Comparison of ENCODE assay signal across 8 cellular contexts in genomic region chr5:147887026-147887627, GRCh38. TPM values are rescaled to one million over a fixed set of nuclear protein-coding genes. Genes with fewer than 3 reads are reported as not detected.
DNase-seq lines count a peak whose midpoint lies in the region; ATAC-seq lines count a peak whose summit lies in the region.

No MANE protein-coding gene starts in this region.

- ATAC-seq in HG02763 (IDR thresholded peaks at IDR 0.05; ENCODE audit: unreplicated experiment) (no peak), GM18861 (IDR thresholded peaks at IDR 0.05; ENCODE audit: unreplicated experiment) (no peak)

- DNase-seq in NCI-H1092 treated with DMSO at 0.1 percent for 48 hours (lab: John Stamatoyannopoulos, UW), result peak; percentile 29
- DNase-seq in NCI-H1092 (lab: John Stamatoyannopoulos, UW), result no peak
- DNase-seq in NCI-H345 (lab: John Stamatoyannopoulos, UW), result peak; percentile 26
- peak; percentile 21 for DNase-seq in cerebellum (ENCODE audit: low spot score)
- peak; percentile 19 for DNase-seq in myocyte (ENCODE audit: low read depth)
- DNase-seq in activated CD4-positive, alpha-beta T cell treated with anti-CD3 and anti-CD28 coated beads, Interleukin-2, amount 50 U/mL, for 1 hour, result no peak

RNA-seq across cellular contexts. Expression of gene SCGB3A2, which starts 8.6 kb away (rescaled TPM):
- not detected for total RNA-seq in cerebellum
- total RNA-seq in myocyte, result not detected in 2 replicates
- not detected for polyA plus RNA-seq in myocyte (2012)

RNA-seq across cellular contexts. Expression of gene C5orf46, which starts 19.2 kb away (rescaled TPM):
- not detected for total RNA-seq in cerebellum
- total RNA-seq in myocyte, result not detected in 2 replicates
- polyA plus RNA-seq in myocyte (2012), result 25.7 TPM

RNA-seq across cellular contexts. Expression of gene SPINK1, which starts 55.7 kb away (rescaled TPM):
- not detected for total RNA-seq in cerebellum
- total RNA-seq in myocyte, result not detected in 2 replicates
- not detected for polyA plus RNA-seq in myocyte (2012)

Comparison
In these comparisons a context has a peak if more than half of its experiments do, and no peak if none do; other contexts are left out.
1. DNase-seq: peak in NCI-H1092 treated with DMSO at 0.1 percent for 48 hours (single experiment), NCI-H345 (single experiment), cerebellum (single experiment) and myocyte (single experiment); none in NCI-H1092 (single experiment) and activated CD4-positive, alpha-beta T cell treated with anti-CD3 and anti-CD28 coated beads, Interleukin-2, amount 50 U/mL, for 1 hour (single experiment).